In genomic region chr6:6857528-6857927, GRCh38 we compare ENCODE assay signal across 1 cellular context.
TF ChIP-seq lines count a peak whose summit lies in the region.

No MANE protein-coding gene starts in this region.

TF ChIP-seq in H1, 55 proteins besides CTCF, POLR2A, EP300 and RAD21 (continued from another document):
- TF ChIP-seq NANOG (IDR thresholded peaks at IDR 0.05; ENCODE audit: insufficient read depth, low read depth, low read length, poor library complexity, severe bottlenecking) (no peak), CEBPB (IDR thresholded peaks at IDR 0.05; ENCODE audit: low read depth, low read length) (no peak), KDM1A (IDR thresholded peaks at IDR 0.05; ENCODE audit: borderline replicate concordance, low read length) (no peak), NRF1 (IDR thresholded peaks at IDR 0.05; ENCODE audit: low read depth, low read length) (no peak), TEAD4 (IDR thresholded peaks at IDR 0.05; ENCODE audit: low read depth, low read length) (no peak), SUZ12 (IDR thresholded peaks at IDR 0.05; ENCODE audit: low read length) (no peak), SAP30 (IDR thresholded peaks at IDR 0.05; ENCODE audit: insufficient read depth, insufficient replicate concordance, low read length) (no peak), ZNF274 (IDR thresholded peaks at IDR 0.05; ENCODE audit: borderline replicate concordance, extremely low read depth, low read length) (no peak)
